ENCODE assay signal across 1 cellular context in genomic region chr9:2570615-2571479, GRCh38.
A peak's percentile ranks its signal among the peaks of the same experiment; 100 is the strongest.
TF ChIP-seq lines count a peak whose summit lies in the region.

No MANE protein-coding gene starts in this region.

TF ChIP-seq in GM12878, 131 proteins besides CTCF, POLR2A, EP300 and RAD21 (continued from another document):
- TF ChIP-seq ELK1 (IDR thresholded peaks at IDR 0.05; ENCODE audit: low read depth, low read length) (no peak), POU2F2 (IDR thresholded peaks at IDR 0.05; ENCODE audit: borderline replicate concordance, low read depth, low read length) (0 out of 3 replicates have a peak, but pooled peaks have one; percentile 21), FOXM1 (IDR thresholded peaks at IDR 0.05; ENCODE audit: low read depth, low read length) (0 out of 2 replicates have a peak, but pooled peaks have one; percentile 29), ATF7 (IDR thresholded peaks at IDR 0.05; ENCODE audit: low read depth) (peak; percentile 65; the same call in 1 of the 2 replicates), CREB1 (IDR thresholded peaks at IDR 0.05; ENCODE audit: low read depth) (peak; percentile 27; the same call in 1 of the 2 replicates), IKZF1 (conservative IDR thresholded peaks at IDR 0.05) (peak; percentile 76), EED (IDR thresholded peaks at IDR 0.05; ENCODE audit: low read depth) (peak; percentile 78), IKZF2 (IDR thresholded peaks at IDR 0.05) (peak; percentile 89), TCF12 (IDR thresholded peaks at IDR 0.05; ENCODE audit: low read depth, low read length) (peak; percentile 65), MEF2B (IDR thresholded peaks at IDR 0.05; ENCODE audit: partially characterized antibody, poor library complexity, severe bottlenecking) (peak; percentile 81), BHLHE40 (IDR thresholded peaks at IDR 0.05; ENCODE audit: borderline replicate concordance in 1 of 2, low read depth in 2 of 2, low read length in 1 of 2) (peak; percentile 22 to 25; a peak in 1 of 4 replicates), MYB (IDR thresholded peaks at IDR 0.05; ENCODE audit: borderline replicate concordance, low read depth, low read length) (no peak), EZH2 (IDR thresholded peaks at IDR 0.05; ENCODE audit: borderline replicate concordance, control insufficient read depth, low read depth, low read length) (no peak), TARDBP (IDR thresholded peaks at IDR 0.05; ENCODE audit: borderline replicate concordance) (no peak), RUNX3 (IDR thresholded peaks at IDR 0.05; ENCODE audit: low read length) (peak; percentile 79), SMAD1 (IDR thresholded peaks at IDR 0.05; ENCODE audit: low read depth, partially characterized antibody) (peak; percentile 92), ZBED1 (IDR thresholded peaks at IDR 0.05; ENCODE audit: borderline replicate concordance) (no peak), PAX5 (IDR thresholded peaks at IDR 0.05; ENCODE audit: borderline replicate concordance, low read depth, low read length) (peak; percentile 39; the same call in 1 of the 2 replicates), JUNB (IDR thresholded peaks at IDR 0.05) (peak; percentile 50), NFIC (IDR thresholded peaks at IDR 0.05; ENCODE audit: low read depth, low read length) (peak; percentile 51; the same call in 1 of the 2 replicates), ZNF687 (IDR thresholded peaks at IDR 0.05) (no peak), NR2F1 (conservative IDR thresholded peaks at IDR 0.05) (peak; percentile 91)
- TF ChIP-seq, protein P1, sequence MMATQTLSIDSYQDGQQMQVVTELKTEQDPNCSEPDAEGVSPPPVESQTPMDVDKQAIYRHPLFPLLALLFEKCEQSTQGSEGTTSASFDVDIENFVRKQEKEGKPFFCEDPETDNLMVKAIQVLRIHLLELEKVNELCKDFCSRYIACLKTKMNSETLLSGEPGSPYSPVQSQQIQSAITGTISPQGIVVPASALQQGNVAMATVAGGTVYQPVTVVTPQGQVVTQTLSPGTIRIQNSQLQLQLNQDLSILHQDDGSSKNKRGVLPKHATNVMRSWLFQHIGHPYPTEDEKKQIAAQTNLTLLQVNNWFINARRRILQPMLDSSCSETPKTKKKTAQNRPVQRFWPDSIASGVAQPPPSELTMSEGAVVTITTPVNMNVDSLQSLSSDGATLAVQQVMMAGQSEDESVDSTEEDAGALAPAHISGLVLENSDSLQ (IDR thresholded peaks at IDR 0.05): peak; percentile 48
- TF ChIP-seq, protein P2, sequence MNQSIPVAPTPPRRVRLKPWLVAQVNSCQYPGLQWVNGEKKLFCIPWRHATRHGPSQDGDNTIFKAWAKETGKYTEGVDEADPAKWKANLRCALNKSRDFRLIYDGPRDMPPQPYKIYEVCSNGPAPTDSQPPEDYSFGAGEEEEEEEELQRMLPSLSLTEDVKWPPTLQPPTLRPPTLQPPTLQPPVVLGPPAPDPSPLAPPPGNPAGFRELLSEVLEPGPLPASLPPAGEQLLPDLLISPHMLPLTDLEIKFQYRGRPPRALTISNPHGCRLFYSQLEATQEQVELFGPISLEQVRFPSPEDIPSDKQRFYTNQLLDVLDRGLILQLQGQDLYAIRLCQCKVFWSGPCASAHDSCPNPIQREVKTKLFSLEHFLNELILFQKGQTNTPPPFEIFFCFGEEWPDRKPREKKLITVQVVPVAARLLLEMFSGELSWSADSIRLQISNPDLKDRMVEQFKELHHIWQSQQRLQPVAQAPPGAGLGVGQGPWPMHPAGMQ (IDR thresholded peaks at IDR 0.05; ENCODE audit: borderline replicate concordance): no peak
- TF ChIP-seq, protein P3, sequence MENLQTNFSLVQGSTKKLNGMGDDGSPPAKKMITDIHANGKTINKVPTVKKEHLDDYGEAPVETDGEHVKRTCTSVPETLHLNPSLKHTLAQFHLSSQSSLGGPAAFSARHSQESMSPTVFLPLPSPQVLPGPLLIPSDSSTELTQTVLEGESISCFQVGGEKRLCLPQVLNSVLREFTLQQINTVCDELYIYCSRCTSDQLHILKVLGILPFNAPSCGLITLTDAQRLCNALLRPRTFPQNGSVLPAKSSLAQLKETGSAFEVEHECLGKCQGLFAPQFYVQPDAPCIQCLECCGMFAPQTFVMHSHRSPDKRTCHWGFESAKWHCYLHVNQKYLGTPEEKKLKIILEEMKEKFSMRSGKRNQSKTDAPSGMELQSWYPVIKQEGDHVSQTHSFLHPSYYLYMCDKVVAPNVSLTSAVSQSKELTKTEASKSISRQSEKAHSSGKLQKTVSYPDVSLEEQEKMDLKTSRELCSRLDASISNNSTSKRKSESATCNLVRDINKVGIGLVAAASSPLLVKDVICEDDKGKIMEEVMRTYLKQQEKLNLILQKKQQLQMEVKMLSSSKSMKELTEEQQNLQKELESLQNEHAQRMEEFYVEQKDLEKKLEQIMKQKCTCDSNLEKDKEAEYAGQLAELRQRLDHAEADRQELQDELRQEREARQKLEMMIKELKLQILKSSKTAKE (IDR thresholded peaks at IDR 0.05; ENCODE audit: low read depth, poor library complexity, severe bottlenecking): peak; percentile 81
- TF ChIP-seq, protein P4, sequence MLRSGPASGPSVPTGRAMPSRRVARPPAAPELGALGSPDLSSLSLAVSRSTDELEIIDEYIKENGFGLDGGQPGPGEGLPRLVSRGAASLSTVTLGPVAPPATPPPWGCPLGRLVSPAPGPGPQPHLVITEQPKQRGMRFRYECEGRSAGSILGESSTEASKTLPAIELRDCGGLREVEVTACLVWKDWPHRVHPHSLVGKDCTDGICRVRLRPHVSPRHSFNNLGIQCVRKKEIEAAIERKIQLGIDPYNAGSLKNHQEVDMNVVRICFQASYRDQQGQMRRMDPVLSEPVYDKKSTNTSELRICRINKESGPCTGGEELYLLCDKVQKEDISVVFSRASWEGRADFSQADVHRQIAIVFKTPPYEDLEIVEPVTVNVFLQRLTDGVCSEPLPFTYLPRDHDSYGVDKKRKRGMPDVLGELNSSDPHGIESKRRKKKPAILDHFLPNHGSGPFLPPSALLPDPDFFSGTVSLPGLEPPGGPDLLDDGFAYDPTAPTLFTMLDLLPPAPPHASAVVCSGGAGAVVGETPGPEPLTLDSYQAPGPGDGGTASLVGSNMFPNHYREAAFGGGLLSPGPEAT (IDR thresholded peaks at IDR 0.05; ENCODE audit: low read depth): peak; percentile 45; the same call in 1 of the 2 replicates
- TF ChIP-seq, protein P5, sequence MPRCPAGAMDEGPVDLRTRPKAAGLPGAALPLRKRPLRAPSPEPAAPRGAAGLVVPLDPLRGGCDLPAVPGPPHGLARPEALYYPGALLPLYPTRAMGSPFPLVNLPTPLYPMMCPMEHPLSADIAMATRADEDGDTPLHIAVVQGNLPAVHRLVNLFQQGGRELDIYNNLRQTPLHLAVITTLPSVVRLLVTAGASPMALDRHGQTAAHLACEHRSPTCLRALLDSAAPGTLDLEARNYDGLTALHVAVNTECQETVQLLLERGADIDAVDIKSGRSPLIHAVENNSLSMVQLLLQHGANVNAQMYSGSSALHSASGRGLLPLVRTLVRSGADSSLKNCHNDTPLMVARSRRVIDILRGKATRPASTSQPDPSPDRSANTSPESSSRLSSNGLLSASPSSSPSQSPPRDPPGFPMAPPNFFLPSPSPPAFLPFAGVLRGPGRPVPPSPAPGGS (IDR thresholded peaks at IDR 0.05; ENCODE audit: borderline replicate concordance, insufficient read depth, low read depth, low read length, poor library complexity, severe bottlenecking): peak; percentile 32
- TF ChIP-seq, protein P6, sequence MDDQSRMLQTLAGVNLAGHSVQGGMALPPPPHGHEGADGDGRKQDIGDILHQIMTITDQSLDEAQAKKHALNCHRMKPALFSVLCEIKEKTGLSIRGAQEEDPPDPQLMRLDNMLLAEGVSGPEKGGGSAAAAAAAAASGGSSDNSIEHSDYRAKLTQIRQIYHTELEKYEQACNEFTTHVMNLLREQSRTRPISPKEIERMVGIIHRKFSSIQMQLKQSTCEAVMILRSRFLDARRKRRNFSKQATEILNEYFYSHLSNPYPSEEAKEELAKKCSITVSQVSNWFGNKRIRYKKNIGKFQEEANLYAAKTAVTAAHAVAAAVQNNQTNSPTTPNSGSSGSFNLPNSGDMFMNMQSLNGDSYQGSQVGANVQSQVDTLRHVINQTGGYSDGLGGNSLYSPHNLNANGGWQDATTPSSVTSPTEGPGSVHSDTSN (IDR thresholded peaks at IDR 0.05; ENCODE audit: insufficient replicate concordance, low read depth, low read length): no peak
- TF ChIP-seq, protein P7, sequence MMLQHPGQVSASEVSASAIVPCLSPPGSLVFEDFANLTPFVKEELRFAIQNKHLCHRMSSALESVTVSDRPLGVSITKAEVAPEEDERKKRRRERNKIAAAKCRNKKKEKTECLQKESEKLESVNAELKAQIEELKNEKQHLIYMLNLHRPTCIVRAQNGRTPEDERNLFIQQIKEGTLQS (IDR thresholded peaks at IDR 0.05; ENCODE audit: borderline replicate concordance, extremely low read depth, low read depth, low read length): no peak
